In the genomic region with DNA sequence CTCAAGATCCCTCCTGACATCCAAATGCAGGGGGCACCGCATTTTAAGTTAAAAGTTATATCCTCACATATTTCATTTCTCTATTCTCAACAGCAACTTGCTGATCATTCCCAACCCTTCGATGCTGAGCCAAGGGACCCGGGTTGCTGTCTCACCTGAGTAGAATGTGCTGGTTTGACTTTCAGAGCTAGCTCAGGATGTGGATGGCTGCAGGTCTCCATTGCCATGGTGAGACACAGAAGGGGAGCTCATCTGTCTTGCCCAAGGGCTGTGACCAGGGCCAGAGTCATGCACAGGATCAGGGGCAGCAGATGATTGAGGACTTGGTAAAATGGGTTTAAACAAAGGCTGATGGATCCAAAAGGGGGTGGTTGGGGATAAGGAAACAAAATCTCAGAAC, we compare ENCODE assay signal across 5 cellular contexts.
"Had no signal": no experiment of that assay in that cellular context is flagged by ENCODE, and none has a peak within 500 bp of the region (broad histone marks: within the 10 kb centered on the region; RNA-seq: fewer than 3 reads in every experiment).

No MANE protein-coding gene starts in this region.

- DNase-seq: GM23248, GOT3, H7, HFFc6, KBM-7 had no signal
